ENCODE assay signal across 25 cellular contexts in the genomic region with DNA sequence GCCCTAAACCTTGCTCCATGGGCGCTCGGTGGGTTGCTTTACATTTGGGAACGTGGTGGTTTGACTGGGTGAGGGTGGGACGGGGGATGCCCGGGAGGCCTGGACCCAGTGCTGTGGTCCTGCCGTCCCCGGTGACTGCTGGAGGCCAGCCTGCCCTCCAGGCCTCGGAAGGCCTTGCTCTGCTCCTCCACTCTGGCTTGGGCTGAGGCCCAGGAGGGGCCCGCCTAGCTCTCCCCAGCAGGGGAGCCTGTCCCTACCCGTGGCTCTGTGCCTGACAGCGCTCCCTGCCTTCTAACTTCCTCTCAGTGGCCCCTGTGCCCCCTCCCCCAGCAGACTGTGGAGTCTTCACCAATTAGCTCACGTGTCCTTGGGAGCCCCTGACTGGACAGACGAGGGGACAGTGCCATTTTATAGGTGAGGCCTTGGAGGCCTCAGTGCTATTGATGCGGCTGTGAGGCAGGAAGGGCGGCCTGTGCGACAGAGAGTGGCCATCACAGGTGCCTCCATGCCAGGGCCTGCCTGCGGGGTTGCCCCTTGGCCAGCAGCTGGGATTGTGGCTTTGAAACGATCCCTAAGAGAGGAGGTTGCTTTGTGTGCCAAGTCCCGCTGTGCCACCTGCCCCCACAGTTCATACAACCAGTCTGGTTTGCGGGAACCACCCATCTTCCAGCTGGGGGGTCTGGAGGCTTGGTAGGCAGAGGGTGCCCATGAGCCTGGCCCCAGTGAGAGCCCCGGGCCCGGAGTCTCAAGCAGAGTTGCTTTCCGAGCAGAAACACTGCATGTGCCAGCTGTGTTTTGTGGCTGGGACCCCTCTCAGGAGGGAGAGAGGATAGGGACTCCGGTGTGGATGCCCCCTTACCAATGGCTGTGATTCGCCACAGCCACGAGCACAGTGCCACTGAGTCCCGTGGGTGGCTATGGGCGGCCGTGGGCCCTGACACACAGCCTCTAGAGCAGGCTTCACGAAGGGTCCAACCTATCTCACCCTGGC. TPM values are rescaled to one million over a fixed set of nuclear protein-coding genes. Genes with fewer than 3 reads are reported as not detected.
DNase-seq lines count a peak whose midpoint lies in the region; ATAC-seq and TF ChIP-seq lines count a peak whose summit lies in the region.
"Had no signal": no experiment of that assay in that cellular context is flagged by ENCODE, and none has a peak within 500 bp of the region (broad histone marks: within the 10 kb centered on the region; RNA-seq: fewer than 3 reads in every experiment).

No MANE protein-coding gene starts in this region.

- H3K9me3 ChIP-seq in muscle layer of colon (ENCODE audit: low read length) (no peaks in the 10 kb centered on the region), vagina (no peaks in the 10 kb centered on the region)
- H3K9me3 ChIP-seq: neutrophil, upper lobe of left lung had no signal

- DNase-seq in Right ventricle myocardium inferior (ENCODE audit: missing footprints) (peak; percentile 46), cardiac septum (ENCODE audit: low spot score) (no peak), glutamatergic neuron (peak; percentile 15), vagina (ENCODE audit: extremely low spot score in 2 of 2) (no peak), NCI-H2227 treated with DMSO at 0.1 percent for 48 hours (lab: John Stamatoyannopoulos, UW) (no peak)
- DNase-seq in naive thymus-derived CD8-positive, alpha-beta T cell = no peak
- DNase-seq: 8988T; activated gamma-delta T cell; activated naive CD8-positive, alpha-beta T cell treated with anti-CD3 and anti-CD28 coated beads for 36 hours; activated T-cell treated with anti-CD3 and anti-CD28 coated beads, Interleukin-2, amount 50 U/mL, for 24 hours; anterior cingulate cortex; Calu3; DND-41; endodermal cell; mammary epithelial cell; NCI-H146; NCI-H446; NCI-H82; stimulated activated CD4-positive, alpha-beta T cell treated with anti-CD3 and anti-CD28 coated beads, Interleukin-4, amount 100 ng/mL, for 24 hours; T-cell had no signal

- H3K4me1 ChIP-seq in muscle layer of colon (ENCODE audit: insufficient read depth, low read length) (peaks cover 21% of the 10 kb centered on the region), vagina (peaks cover 23% of the 10 kb centered on the region)
- H3K4me1 ChIP-seq: upper lobe of left lung had no signal

- ATAC-seq in Right ventricle myocardium inferior (no peak), GM21526 (IDR thresholded peaks at IDR 0.05; ENCODE audit: low FRiP score, unreplicated experiment) (no peak)
- no peak for ATAC-seq in naive thymus-derived CD8-positive, alpha-beta T cell

- TF ChIP-seq CTCF in glutamatergic neuron (IDR thresholded peaks at IDR 0.05; ENCODE audit: partially characterized antibody, unreplicated experiment) (no peak), vagina (IDR thresholded peaks at IDR 0.05) (no peak)

- POLR2A ChIA-PET in naive thymus-derived CD8-positive, alpha-beta T cell (lab: Charles Lee) = interaction anchor here (1.8 kb wide), 1 partner anchor 54 kb away, joined by 3 read pairs; the partner anchor contains the start of gene MRGPRF

- H3K4me3 ChIP-seq in muscle layer of colon (ENCODE audit: low read depth in 1 of 2, low read length in 2 of 2) = no peak overlapping the region
- no peak overlapping the region for H3K4me3 ChIP-seq in vagina
- H3K4me3 ChIP-seq: upper lobe of left lung had no signal

- H3K36me3 ChIP-seq in muscle layer of colon (ENCODE audit: insufficient read depth, low read length) (peaks cover 46% of the 10 kb centered on the region), vagina (peaks cover 0 to 23% of the 10 kb centered on the region in 2 donors)

- peaks cover 4% of the 10 kb centered on the region for H3K36me3 Mint-ChIP-seq in glutamatergic neuron (ENCODE audit: unreplicated experiment)
- H3K36me3 Mint-ChIP-seq in naive thymus-derived CD8-positive, alpha-beta T cell = peaks cover 0 to 31% (median 4%) of the 10 kb centered on the region in 3 donors
- H3K36me3 Mint-ChIP-seq: activated naive CD8-positive, alpha-beta T cell treated with anti-CD3 and anti-CD28 coated beads for 36 hours had no signal

- no peaks in the 10 kb centered on the region for H3K27me3 ChIP-seq in muscle layer of colon (ENCODE audit: control insufficient read depth in 1 of 2, insufficient read depth in 2 of 2, low read length in 2 of 2)
- no peaks in the 10 kb centered on the region for H3K27me3 ChIP-seq in vagina
- H3K27me3 ChIP-seq: neutrophil, upper lobe of left lung had no signal

- peaks cover 5% of the 10 kb centered on the region for H3K27me3 Mint-ChIP-seq in glutamatergic neuron (ENCODE audit: unreplicated experiment)
- H3K27me3 Mint-ChIP-seq in naive thymus-derived CD8-positive, alpha-beta T cell = no peaks in the 10 kb centered on the region
- H3K27me3 Mint-ChIP-seq: activated naive CD8-positive, alpha-beta T cell treated with anti-CD3 and anti-CD28 coated beads for 36 hours; activated T-cell treated with anti-CD3 and anti-CD28 coated beads, Interleukin-2, amount 50 U/mL, for 24 hours; T-cell had no signal

- H3K9ac ChIP-seq in muscle layer of colon (ENCODE audit: low read length) = no peak overlapping the region

- peak overlapping the region; percentile 56 for H3K27ac ChIP-seq in muscle layer of colon (ENCODE audit: low read depth, low read length)
- H3K27ac ChIP-seq in vagina = peak overlapping the region; percentile 53
- H3K27ac ChIP-seq: neutrophil, upper lobe of left lung had no signal

- no peak overlapping the region for H3K27ac Mint-ChIP-seq in glutamatergic neuron (ENCODE audit: unreplicated experiment)
- no peak overlapping the region for H3K27ac Mint-ChIP-seq in naive thymus-derived CD8-positive, alpha-beta T cell
- H3K27ac Mint-ChIP-seq: activated naive CD8-positive, alpha-beta T cell treated with anti-CD3 and anti-CD28 coated beads for 36 hours; activated T-cell treated with anti-CD3 and anti-CD28 coated beads, Interleukin-2, amount 50 U/mL, for 24 hours; endodermal cell; T-cell had no signal

- intact Hi-C loops in Right ventricle myocardium inferior (cut with DNase I) (no loop called here), cardiac septum (cut with DNase I) (no loop called here), vagina (cut with DNase I) (no loop called here)

- no peak overlapping the region for H3K4me3 Mint-ChIP-seq in glutamatergic neuron (ENCODE audit: unreplicated experiment)
- H3K4me3 Mint-ChIP-seq in naive thymus-derived CD8-positive, alpha-beta T cell = no peak overlapping the region
- H3K4me3 Mint-ChIP-seq: activated naive CD8-positive, alpha-beta T cell treated with anti-CD3 and anti-CD28 coated beads for 36 hours; activated T-cell treated with anti-CD3 and anti-CD28 coated beads, Interleukin-2, amount 50 U/mL, for 24 hours; endodermal cell; T-cell had no signal

- no peaks in the 10 kb centered on the region for H3K9me3 Mint-ChIP-seq in glutamatergic neuron (ENCODE audit: unreplicated experiment)
- no peaks in the 10 kb centered on the region for H3K9me3 Mint-ChIP-seq in naive thymus-derived CD8-positive, alpha-beta T cell
- H3K9me3 Mint-ChIP-seq: activated naive CD8-positive, alpha-beta T cell treated with anti-CD3 and anti-CD28 coated beads for 36 hours; activated T-cell treated with anti-CD3 and anti-CD28 coated beads, Interleukin-2, amount 50 U/mL, for 24 hours; endodermal cell; T-cell had no signal

- peaks cover 1% of the 10 kb centered on the region for H3K4me1 Mint-ChIP-seq in glutamatergic neuron (ENCODE audit: low read depth, unreplicated experiment)
- H3K4me1 Mint-ChIP-seq in naive thymus-derived CD8-positive, alpha-beta T cell = peaks cover 2 to 8% (median 5%) of the 10 kb centered on the region in 4 donors
- H3K4me1 Mint-ChIP-seq: activated naive CD8-positive, alpha-beta T cell treated with anti-CD3 and anti-CD28 coated beads for 36 hours; endodermal cell had no signal

- TF ChIP-seq POLR2A in vagina (IDR thresholded peaks at IDR 0.05) = no peak

RNA-seq across cellular contexts. Expression of gene TPCN2, which starts 17.7 kb away (rescaled TPM):
- 9.1 TPM for total RNA-seq in Right ventricle myocardium inferior
- 12.5 TPM for total RNA-seq in cardiac septum
- 17.2 TPM for total RNA-seq in glutamatergic neuron (ENCODE audit: unreplicated experiment)
- total RNA-seq in vagina = 21.1 TPM
- total RNA-seq in naive thymus-derived CD8-positive, alpha-beta T cell = 10 to 100 TPM; 25.4 to 27.2 TPM
- polyA plus RNA-seq in naive thymus-derived CD8-positive, alpha-beta T cell = 1 to 10 TPM; 3.8 to 6.3 (median 4.9) TPM

RNA-seq across cellular contexts. Expression of gene MRGPRF, which starts 53.4 kb away (rescaled TPM):
- total RNA-seq in Right ventricle myocardium inferior (7.6 TPM), cardiac septum (2.3 TPM), glutamatergic neuron (ENCODE audit: unreplicated experiment) (1.0 TPM), vagina (84.5 TPM)
- not detected for total RNA-seq in naive thymus-derived CD8-positive, alpha-beta T cell
- not detected for polyA plus RNA-seq in naive thymus-derived CD8-positive, alpha-beta T cell
- total RNA-seq: activated naive CD8-positive, alpha-beta T cell treated with anti-CD3 and anti-CD28 coated beads for 36 hours; RPMI7951; T-cell had no signal

Comparison
In these comparisons a context has a peak if more than half of its experiments do, and no peak if none do; other contexts are left out.
1. DNase-seq: peak in Right ventricle myocardium inferior (single experiment) and glutamatergic neuron (single experiment); none in cardiac septum (single experiment), vagina (0 of 2), NCI-H2227 treated with DMSO at 0.1 percent for 48 hours (single experiment) and naive thymus-derived CD8-positive, alpha-beta T cell (0 of 10).